9 cellular contexts compared by ENCODE assay signal in the genomic region with DNA sequence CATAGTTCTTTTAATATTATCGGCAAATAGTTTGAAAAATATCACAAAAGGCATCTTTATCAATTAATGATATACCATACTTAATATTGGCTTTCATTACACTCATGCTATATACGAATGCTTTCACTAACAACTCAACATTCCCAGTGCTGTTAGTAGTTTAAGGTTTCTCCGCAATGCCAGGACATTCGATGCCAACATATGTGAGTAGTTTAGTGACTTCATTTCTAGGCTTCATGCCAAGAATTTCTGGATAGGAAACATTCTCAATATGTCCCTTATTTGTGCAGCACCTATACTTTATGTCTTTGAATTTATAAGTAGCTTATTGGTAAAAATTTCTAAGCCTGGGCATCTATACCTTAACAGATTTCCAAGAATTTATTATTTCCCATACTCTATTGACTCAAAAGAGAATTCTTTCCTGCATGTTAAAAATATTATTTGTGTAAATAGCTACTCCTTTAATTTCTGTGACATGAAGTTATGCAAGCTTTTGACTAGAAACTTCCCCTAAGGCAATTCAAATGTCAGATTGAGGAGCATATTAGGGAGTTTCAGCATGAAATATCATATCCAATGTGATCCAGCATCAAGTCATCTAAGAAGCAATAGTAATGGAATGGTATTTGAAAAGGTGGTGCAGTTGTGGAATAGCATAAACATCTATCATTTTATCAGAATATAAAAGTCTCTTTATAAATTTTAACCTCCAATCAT.
DNase-seq lines count a peak whose midpoint lies in the region; ATAC-seq and TF ChIP-seq lines count a peak whose summit lies in the region.
"Had no signal": no experiment of that assay in that cellular context is flagged by ENCODE, and none has a peak within 500 bp of the region (broad histone marks: within the 10 kb centered on the region; RNA-seq: fewer than 3 reads in every experiment).

No MANE protein-coding gene starts in this region.

- no peak for ATAC-seq in T-cell (replicated peaks in 1 of 4)
- ATAC-seq in activated CD8-positive, alpha-beta T cell treated with anti-CD3 and anti-CD28 coated beads, Interleukin-2, amount 10 ng/mL, durations not matched to agents 7 days and 5 days, result no peak

- H3K36me3 ChIP-seq in SK-N-MC (ENCODE audit: insufficient read depth, low read length) (no peaks in the 10 kb centered on the region), thyroid gland (no peaks in the 10 kb centered on the region)

- peak overlapping the region; percentile 27 for H3K27ac ChIP-seq in SK-N-MC
- H3K27ac ChIP-seq in thyroid gland, result no peak overlapping the region
- H3K27ac ChIP-seq: testis had no signal

- H3K36me3 Mint-ChIP-seq in T-cell, result peaks cover 6% of the 10 kb centered on the region
- H3K36me3 Mint-ChIP-seq in activated CD8-positive, alpha-beta T cell treated with anti-CD3 and anti-CD28 coated beads, Interleukin-2, amount 10 ng/mL, durations not matched to agents 7 days and 5 days (ENCODE audit: low read depth), result peaks cover 3% of the 10 kb centered on the region

- no peaks in the 10 kb centered on the region for H3K4me1 Mint-ChIP-seq in T-cell
- H3K4me1 Mint-ChIP-seq in activated CD8-positive, alpha-beta T cell treated with anti-CD3 and anti-CD28 coated beads, Interleukin-2, amount 10 ng/mL, durations not matched to agents 7 days and 5 days (ENCODE audit: low read depth), result no peaks in the 10 kb centered on the region

- TF ChIP-seq CTCF in fibroblast of villous mesenchyme (IDR thresholded peaks at IDR 0.05; ENCODE audit: insufficient read depth, low read depth, low read length) (no peak), thyroid gland (IDR thresholded peaks at IDR 0.05) (no peak)

- CTCF ChIA-PET in T-cell (lab: Charles Lee), result interaction anchor here in 1 of 2 donors (0.6 kb wide), 1 partner anchor 39 kb away, joined by 4 read pairs; no protein-coding TSS in a partner anchor
- CTCF ChIA-PET in activated CD8-positive, alpha-beta T cell treated with anti-CD3 and anti-CD28 coated beads, Interleukin-2, amount 10 ng/mL, durations not matched to agents 7 days and 5 days (lab: Charles Lee), result no interaction called here

- DNase-seq in AG08395 (ENCODE audit: low spot score), result peak; percentile 53
- DNase-seq in HS-27A (ENCODE audit: low read depth), result peak; percentile 79
- DNase-seq in SK-N-MC (ENCODE audit: low read depth, low spot score), result peak; percentile 84
- DNase-seq in fibroblast of villous mesenchyme (ENCODE audit: low read depth), result peak; percentile 30
- DNase-seq in thyroid gland, result no peak
- DNase-seq in T-cell, result no peak
- no peak for DNase-seq in activated CD8-positive, alpha-beta T cell treated with anti-CD3 and anti-CD28 coated beads, Interleukin-2, amount 10 ng/mL, durations not matched to agents 7 days and 5 days
- DNase-seq in NOMO-1 treated with dmso at 0.1 percent for 144 hours (lab: John Stamatoyannopoulos, UW; ENCODE audit: unreplicated experiment), result no peak
- DNase-seq: testis had no signal

- H3K27me3 Mint-ChIP-seq in T-cell, result no peaks in the 10 kb centered on the region
- H3K27me3 Mint-ChIP-seq in activated CD8-positive, alpha-beta T cell treated with anti-CD3 and anti-CD28 coated beads, Interleukin-2, amount 10 ng/mL, durations not matched to agents 7 days and 5 days (ENCODE audit: low read depth), result no peaks in the 10 kb centered on the region

- no peaks in the 10 kb centered on the region for H3K4me1 ChIP-seq in thyroid gland
- H3K4me1 ChIP-seq: testis had no signal

- POLR2A ChIA-PET in T-cell (lab: Charles Lee), result no interaction called here
- POLR2A ChIA-PET in activated CD8-positive, alpha-beta T cell treated with anti-CD3 and anti-CD28 coated beads, Interleukin-2, amount 10 ng/mL, durations not matched to agents 7 days and 5 days (lab: Charles Lee), result no interaction called here

- H3K27me3 ChIP-seq in thyroid gland, result no peaks in the 10 kb centered on the region
- H3K27me3 ChIP-seq: testis had no signal

- H3K27ac Mint-ChIP-seq in T-cell, result no peak overlapping the region
- H3K27ac Mint-ChIP-seq in activated CD8-positive, alpha-beta T cell treated with anti-CD3 and anti-CD28 coated beads, Interleukin-2, amount 10 ng/mL, durations not matched to agents 7 days and 5 days, result no peak overlapping the region

- H3K4me3 Mint-ChIP-seq in T-cell, result no peak overlapping the region
- H3K4me3 Mint-ChIP-seq in activated CD8-positive, alpha-beta T cell treated with anti-CD3 and anti-CD28 coated beads, Interleukin-2, amount 10 ng/mL, durations not matched to agents 7 days and 5 days, result no peak overlapping the region

- no peak for TF ChIP-seq POLR2A in thyroid gland (IDR thresholded peaks at IDR 0.05)

- no peak overlapping the region for H3K9ac ChIP-seq in SK-N-MC (ENCODE audit: insufficient read length)

- 30 to 36% methylated on average over 4 of the region's 4 CpGs for WGBS in thyroid gland, 2 donors

- H3K4me3 ChIP-seq in SK-N-MC (0 out of 2 replicates have a peak overlapping the region, but pooled peaks have one; percentile 21), fibroblast of villous mesenchyme (ENCODE audit: low read depth, low read length) (no peak overlapping the region), thyroid gland (replicated peaks in 1 of 3) (no peak overlapping the region)
- H3K4me3 ChIP-seq: testis had no signal

- peaks cover 8 to 19% (median 18%) of the 10 kb centered on the region in 3 donors for H3K9me3 Mint-ChIP-seq in T-cell
- peaks cover 13% of the 10 kb centered on the region for H3K9me3 Mint-ChIP-seq in activated CD8-positive, alpha-beta T cell treated with anti-CD3 and anti-CD28 coated beads, Interleukin-2, amount 10 ng/mL, durations not matched to agents 7 days and 5 days (ENCODE audit: insufficient read depth)

- intact Hi-C loops in thyroid gland (cut with DNase I), result no loop called here

- H3K9me3 ChIP-seq in SK-N-MC (ENCODE audit: low read depth, low read length), result no peaks in the 10 kb centered on the region; the same call in 1 of the 2 replicates
- H3K9me3 ChIP-seq in thyroid gland, result no peaks in the 10 kb centered on the region
- H3K9me3 ChIP-seq: testis had no signal

Comparison
In these comparisons a context has a peak if more than half of its experiments do, and no peak if none do; other contexts are left out.
1. DNase-seq: peak in AG08395 (single experiment), HS-27A (single experiment), SK-N-MC (single experiment) and fibroblast of villous mesenchyme (single experiment); none in thyroid gland (0 of 2), T-cell (0 of 34), activated CD8-positive, alpha-beta T cell treated with anti-CD3 and anti-CD28 coated beads, Interleukin-2, amount 10 ng/mL, durations not matched to agents 7 days and 5 days (single experiment) and NOMO-1 treated with dmso at 0.1 percent for 144 hours (single experiment).